29 cellular contexts compared by ENCODE assay signal in genomic region chr12:5230151-5230550, GRCh38.
A peak's percentile ranks its signal among the peaks of the same experiment; 100 is the strongest.
DNase-seq lines count a peak whose midpoint lies in the region; ATAC-seq and TF ChIP-seq lines count a peak whose summit lies in the region.
"Had no signal": no experiment of that assay in that cellular context is flagged by ENCODE, and none has a peak within 500 bp of the region (broad histone marks: within the 10 kb centered on the region; RNA-seq: fewer than 3 reads in every experiment).

No MANE protein-coding gene starts in this region.

- POLR2A ChIA-PET in AG04449 (lab: Yijun Ruan, JAX): no interaction called here
- POLR2A ChIA-PET in OCI-LY7 (lab: Charles Lee): no interaction called here

- H3K79me2 ChIP-seq in osteoblast (ENCODE audit: insufficient read depth, low read length): no peaks in the 10 kb centered on the region
- H3K79me2 ChIP-seq in OCI-LY7 (ENCODE audit: insufficient read depth, low read depth, low read length): no peaks in the 10 kb centered on the region

- H3K4me1 ChIP-seq in SJCRH30 (peaks cover 7% of the 10 kb centered on the region), osteoblast (ENCODE audit: insufficient read depth, low read length) (no peaks in the 10 kb centered on the region), OCI-LY7 (ENCODE audit: insufficient read depth, low read length, poor library complexity, severe bottlenecking) (no peaks in the 10 kb centered on the region)
- H3K4me1 ChIP-seq: Peyer's patch had no signal

- H2AFZ ChIP-seq in osteoblast (ENCODE audit: low read length) (no peak overlapping the region), OCI-LY7 (ENCODE audit: low read length) (no peak overlapping the region)

- ATAC-seq in left colon: no peak
- ATAC-seq: activated CD4-positive, alpha-beta T cell treated with anti-CD3 and anti-CD28 coated beads for 36 hours; activated CD8-positive, alpha-beta T cell treated with anti-CD3 and anti-CD28 coated beads, Interleukin-2, amount 10 ng/mL, durations not matched to agents 7 days and 5 days; HCT116; heart left ventricle; mucosa of descending colon; natural killer cell treated with Interleukin-12 subunit alpha and Interleukin-12 subunit beta and Interleukin-15 and Interleukin-18, amount 100 ng/mL, for 72 hours had no signal

- CTCF ChIA-PET in AG04449 (lab: Yijun Ruan, JAX) (no interaction called here), OCI-LY7 (lab: Charles Lee; ENCODE audit: unreplicated experiment) (no interaction called here)

- intact Hi-C loops in OCI-LY7 (cut with micrococcal nuclease; ENCODE audit: unreplicated experiment) (no loop called here), left colon (cut with DNase I, micrococcal nuclease) (no loop called here)

- H3K27ac ChIP-seq in SJCRH30: no peak overlapping the region
- H3K27ac ChIP-seq in osteoblast (ENCODE audit: low read depth, low read length): no peak overlapping the region
- no peak overlapping the region for H3K27ac ChIP-seq in OCI-LY7 (ENCODE audit: low read depth, low read length, poor library complexity, severe bottlenecking)
- H3K27ac ChIP-seq: heart left ventricle, Peyer's patch, VCaP had no signal

- no TSS peak for BruUV-seq in OCI-LY7 (replicated peaks; lab: Mats Ljungman, UMichigan)

- H3K9me2 ChIP-seq in OCI-LY7 (ENCODE audit: insufficient read depth, low read length): no peaks in the 10 kb centered on the region

- no peaks in the 10 kb centered on the region for H3K36me3 ChIP-seq in SJCRH30
- no peaks in the 10 kb centered on the region for H3K36me3 ChIP-seq in osteoblast (ENCODE audit: insufficient read depth, low read length)
- H3K36me3 ChIP-seq in OCI-LY7 (ENCODE audit: insufficient read depth, low read length): no peaks in the 10 kb centered on the region
- H3K36me3 ChIP-seq: heart left ventricle, Peyer's patch had no signal

- no peak overlapping the region for H3K4me3 ChIP-seq in AG04449 (ENCODE audit: low read depth, low read length)
- H3K4me3 ChIP-seq in SJCRH30: no peak overlapping the region
- no peak overlapping the region for H3K4me3 ChIP-seq in osteoblast (ENCODE audit: insufficient read depth, low read length)
- H3K4me3 ChIP-seq in OCI-LY7 (ENCODE audit: low read depth, low read length, poor library complexity, severe bottlenecking): no peak overlapping the region
- H3K4me3 ChIP-seq: heart left ventricle, lung, mucosa of descending colon, Peyer's patch had no signal

- no peaks in the 10 kb centered on the region for H3K27me3 ChIP-seq in SJCRH30
- no peaks in the 10 kb centered on the region for H3K27me3 ChIP-seq in osteoblast (ENCODE audit: insufficient read depth, low read length)
- H3K27me3 ChIP-seq: Peyer's patch had no signal

- H3K9me3 ChIP-seq in SJCRH30 (replicated peaks): peaks cover 3% of the 10 kb centered on the region; the same call in 1 of the 2 replicates
- peaks cover 2% of the 10 kb centered on the region for H3K9me3 ChIP-seq in osteoblast (ENCODE audit: low read depth, low read length)
- no peaks in the 10 kb centered on the region for H3K9me3 ChIP-seq in OCI-LY7 (ENCODE audit: low read length)
- H3K9me3 ChIP-seq: heart left ventricle, mucosa of descending colon had no signal

- no peak for TF ChIP-seq CTCF in AG04449 (IDR thresholded peaks at IDR 0.05; ENCODE audit: insufficient read depth, low read length, missing control alignments)
- no peak for TF ChIP-seq CTCF in osteoblast (IDR thresholded peaks at IDR 0.05; ENCODE audit: extremely low read depth, low read depth, low read length)
- TF ChIP-seq CTCF in OCI-LY7 (conservative IDR thresholded peaks at IDR 0.05; ENCODE audit: low read length): no peak

- no peaks in the 10 kb centered on the region for H4K20me1 ChIP-seq in osteoblast (ENCODE audit: insufficient read depth, low read length)
- H4K20me1 ChIP-seq in OCI-LY7 (ENCODE audit: insufficient read depth, low read length): no peaks in the 10 kb centered on the region

- peak; percentile 59 for DNase-seq in AG04449 (ENCODE audit: low read depth, low spot score)
- peak; percentile 28 for DNase-seq in ELR (ENCODE audit: low read depth)
- peak; percentile 23 to 26 for DNase-seq in SJCRH30
- peak; percentile 40 for DNase-seq in glomerular visceral epithelial cell (ENCODE audit: extremely low spot score)
- DNase-seq in osteoblast (ENCODE audit: insufficient read length, low spot score, missing footprints): no peak
- DNase-seq in OCI-LY7 (ENCODE audit: low spot score): no peak
- no peak for DNase-seq in left colon
- no peak for DNase-seq in inferior parietal cortex (ENCODE audit: extremely low spot score)
- DNase-seq: 8988T; activated CD4-positive, alpha-beta T cell treated with anti-CD3 and anti-CD28 coated beads for 36 hours; activated CD8-positive, alpha-beta T cell treated with anti-CD3 and anti-CD28 coated beads, Interleukin-2, amount 10 ng/mL, durations not matched to agents 7 days and 5 days; CD8-positive, alpha-beta memory T cell; cortex of kidney; DMS 273 treated with DMSO at 0.1 percent for 48 hours; effector memory CD4-positive, alpha-beta T cell; heart left ventricle; Kasumi-1; kidney glomerular epithelial cell; mucosa of descending colon; NCI-H146; NCI-H345; Peyer's patch; SHP77 treated with DMSO at 0.1 percent for 48 hours; stimulated activated CD4-positive, alpha-beta T cell treated with anti-CD3 and anti-CD28 coated beads, Interleukin-15, amount 100 ng/mL, for 24 hours; stimulated activated CD4-positive, alpha-beta T cell treated with anti-CD3 and anti-CD28 coated beads, Interleukin-4, amount 100 ng/mL, for 4 hours had no signal

- no peak overlapping the region for H3K4me2 ChIP-seq in osteoblast (ENCODE audit: insufficient read depth, low read length)
- no peak overlapping the region for H3K4me2 ChIP-seq in OCI-LY7 (ENCODE audit: low read length)

Comparison
In these comparisons a context has a peak if more than half of its experiments do, and no peak if none do; other contexts are left out.
1. DNase-seq: peak in AG04449 (single experiment), ELR (single experiment), SJCRH30 (2 of 2) and glomerular visceral epithelial cell (single experiment); none in osteoblast (single experiment), OCI-LY7 (single experiment), left colon (0 of 2) and inferior parietal cortex (single experiment).